Comparison of ENCODE assay signal across 8 cellular contexts in the genomic region with DNA sequence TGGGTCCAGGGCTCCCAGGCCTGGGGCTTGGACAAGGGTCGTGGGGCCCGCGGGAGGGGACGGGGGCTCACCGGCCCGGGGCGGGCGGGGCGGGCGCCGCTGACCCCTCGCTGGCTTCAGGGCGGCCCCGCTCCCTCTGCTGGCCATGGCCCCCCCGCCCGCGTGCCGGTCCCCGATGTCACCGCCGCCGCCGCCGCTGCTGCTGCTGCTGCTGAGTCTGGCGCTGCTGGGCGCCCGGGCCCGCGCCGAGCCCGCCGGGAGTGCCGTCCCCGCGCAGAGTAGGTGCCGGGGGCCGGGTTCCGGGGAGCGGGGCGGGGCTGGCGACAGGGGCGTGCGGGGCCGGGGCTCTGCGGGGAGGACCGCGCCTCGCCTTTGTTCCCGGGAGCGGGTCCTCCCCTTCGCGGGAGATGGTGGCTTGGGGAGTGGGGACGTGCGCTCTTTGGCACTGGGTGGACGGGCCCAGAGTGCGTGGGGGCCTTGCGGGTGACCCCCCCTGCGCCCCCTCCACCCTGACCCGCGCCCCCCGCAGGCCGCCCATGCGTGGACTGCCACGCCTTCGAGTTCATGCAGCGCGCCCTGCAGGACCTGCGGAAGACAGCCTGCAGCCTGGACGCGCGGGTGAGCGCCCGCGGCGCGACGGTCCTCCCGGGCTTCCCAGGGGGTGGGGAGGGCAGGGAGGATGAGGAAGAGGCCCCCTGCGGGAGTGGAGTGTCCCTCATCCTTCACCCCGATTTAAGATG. TPM values are rescaled to one million over a fixed set of nuclear protein-coding genes. Genes with fewer than 3 reads are reported as not detected.
DNase-seq lines count a peak whose midpoint lies in the region; ATAC-seq, FAIRE-seq and TF ChIP-seq lines count a peak whose summit lies in the region.

No MANE protein-coding gene starts in this region.

- H3K9me3 ChIP-seq in BLaER1 treated with 17β-estradiol and CSF1 and Interleukin-3, amounts not matched to agents 10 nM and 100 nM (replicated peaks in 1 of 11) = peaks cover 0 to 7% (median 0%) of the 10 kb centered on the region in 11 experiments; a peak in 1 of 22 replicates
- no peaks in the 10 kb centered on the region for H3K9me3 ChIP-seq in GM12878 (replicated peaks; ENCODE audit: control insufficient read depth, insufficient read depth, low read length)

- peak overlapping the region; percentile 51 to 75 (median 73); a peak in 21 of 22 replicates for H3K9ac ChIP-seq in BLaER1 treated with 17β-estradiol and CSF1 and Interleukin-3, amounts not matched to agents 10 nM and 100 nM
- H3K9ac ChIP-seq in GM12878 (ENCODE audit: control insufficient read depth, insufficient read depth, low read length) = no peak overlapping the region

- POLR2A ChIA-PET in GM12878 (lab: Charles Lee) = no interaction called here

- intact Hi-C loops in GM12878 (cut with micrococcal nuclease; ENCODE audit: unreplicated experiment) = no loop called here

- TF ChIP-seq CTCF in GM12878 (IDR thresholded peaks at IDR 0.05 in 2 of 3, conservative IDR thresholded peaks at IDR 0.05 in 1 of 3; ENCODE audit: control insufficient read depth in 2 of 3, extremely low read depth in 1 of 3, insufficient read depth in 1 of 3, low read depth in 3 of 3, low read length in 3 of 3) = no peak

- 6% methylated on average over 21 of the region's 80 CpGs for WGBS in GM12878 (ENCODE audit: insufficient coverage, insufficient replicate concordance, low lambda C conversion rate, missing lambda C conversion rate)

- in situ Hi-C loops in GM12878 (cut with MboI) = no loop called here

- peaks cover 26 to 54% (median 50%) of the 10 kb centered on the region in 10 experiments; a peak in 19 of 20 replicates for H3K4me1 ChIP-seq in BLaER1 treated with 17β-estradiol and CSF1 and Interleukin-3, amounts not matched to agents 10 nM and 100 nM
- peaks cover 8% of the 10 kb centered on the region; the same call in 1 of the 2 replicates for H3K4me1 ChIP-seq in GM12878 (ENCODE audit: control insufficient read depth, insufficient read depth, low read length)

- no TSS peak for BruUV-seq in GM12878 (replicated peaks; lab: Mats Ljungman, UMichigan)

- peaks cover 33 to 56% (median 42%) of the 10 kb centered on the region in 11 experiments for H3K27me3 ChIP-seq in BLaER1 treated with 17β-estradiol and CSF1 and Interleukin-3, amounts not matched to agents 10 nM and 100 nM
- peaks cover 3 to 4% of the 10 kb centered on the region in 2 experiments; a peak in 3 of 4 replicates for H3K27me3 ChIP-seq in GM12878 (replicated peaks in 1 of 2; ENCODE audit: control insufficient read depth in 2 of 2, insufficient read depth in 2 of 2, low read length in 1 of 2)

- RAD21 ChIA-PET in GM12878 (lab: Charles Lee; ENCODE audit: unreplicated experiment) = no interaction called here

- H4K20me1 ChIP-seq in BLaER1 treated with 17β-estradiol and CSF1 and Interleukin-3, amounts not matched to agents 10 nM and 100 nM = peaks cover 14 to 43% (median 37%) of the 10 kb centered on the region in 11 experiments
- no peaks in the 10 kb centered on the region for H4K20me1 ChIP-seq in GM12878 (ENCODE audit: control insufficient read depth, insufficient read depth)

- H3K27ac ChIP-seq in BLaER1 treated with 17β-estradiol and CSF1 and Interleukin-3, amounts not matched to agents 10 nM and 100 nM = peak overlapping the region in 3 of 11 experiments; percentile 56 to 65 (median 62); a peak in 7 of 22 replicates
- no peak overlapping the region for H3K27ac ChIP-seq in GM12878 (ENCODE audit: control insufficient read depth, insufficient read depth)

- peak; percentile 6; the same call in 1 of the 2 replicates for TF ChIP-seq POLR2A in GM12878 (IDR thresholded peaks at IDR 0.05; ENCODE audit: low read depth, low read length)

- TF ChIP-seq EP300 in GM12878 (IDR thresholded peaks at IDR 0.05; ENCODE audit: borderline replicate concordance in 1 of 2, control insufficient read depth in 1 of 2, low read depth in 2 of 2, low read length in 2 of 2) = no peak

- peak overlapping the region; percentile 59 to 77 (median 70) for H3K4me3 ChIP-seq in BLaER1 treated with 17β-estradiol and CSF1 and Interleukin-3, amounts not matched to agents 10 nM and 100 nM
- peak overlapping the region; percentile 87; the same call in 1 of the 2 replicates for H3K4me3 ChIP-seq in GM12878

- no peak for FAIRE-seq in GM12878 (lab: Jason Lieb, UNC)

- H3K36me3 ChIP-seq in BLaER1 treated with 17β-estradiol and CSF1 and Interleukin-3, amounts not matched to agents 10 nM and 100 nM = peaks cover 0 to 14% (median 10%) of the 10 kb centered on the region in 11 experiments; a peak in 10 of 22 replicates
- H3K36me3 ChIP-seq in GM12878 (ENCODE audit: control insufficient read depth in 2 of 2, insufficient read depth in 2 of 2, low read length in 1 of 2) = no peaks in the 10 kb centered on the region

- CTCF ChIA-PET in GM12878 (lab: Yijun Ruan, JAX) = no interaction called here

- ATAC-seq in GM21717 (IDR thresholded peaks at IDR 0.05; ENCODE audit: unreplicated experiment) = peak; percentile 26
- peak; percentile 67 for ATAC-seq in GM12878
- no peak for ATAC-seq in HG03571 (IDR thresholded peaks at IDR 0.05; ENCODE audit: unreplicated experiment)

- no peak for TF ChIP-seq RAD21 in GM12878 (IDR thresholded peaks at IDR 0.05; ENCODE audit: insufficient read depth, low read depth, low read length)

- H3K79me2 ChIP-seq in GM12878 (ENCODE audit: control insufficient read depth, insufficient read depth, low read length) = no peaks in the 10 kb centered on the region

- peak overlapping the region; percentile 87; the same call in 1 of the 2 replicates for H2AFZ ChIP-seq in GM12878 (ENCODE audit: control insufficient read depth, low read depth, low read length)

- DNase-seq in RPMI8226 (peak; percentile 42), GM12878 (ENCODE audit: low read depth, low spot score) (no peak), iPS-NIHi11 (ENCODE audit: low spot score) (peak; percentile 74), NCI-H226 (no peak)
- DNase-seq in stimulated activated CD4-positive, alpha-beta T cell treated with anti-CD3 and anti-CD28 coated beads, Interleukin-4, amount 100 ng/mL, for 24 hours = peak; percentile 30

- peak overlapping the region; percentile 79 to 100 (median 90) for H3K4me2 ChIP-seq in BLaER1 treated with 17β-estradiol and CSF1 and Interleukin-3, amounts not matched to agents 10 nM and 100 nM
- peak overlapping the region; percentile 94 for H3K4me2 ChIP-seq in GM12878 (ENCODE audit: control insufficient read depth, insufficient read depth)

- SMC1A ChIA-PET in GM12878 (lab: Charles Lee; ENCODE audit: uncharacterized antibody, unreplicated experiment) = no interaction called here

TF ChIP-seq in GM12878, 131 proteins besides CTCF, POLR2A, EP300 and RAD21 (continues in another document):
- TF ChIP-seq KDM1A (IDR thresholded peaks at IDR 0.05; ENCODE audit: borderline replicate concordance) (no peak), NRF1 (conservative IDR thresholded peaks at IDR 0.05; ENCODE audit: low read depth, low read length) (no peak), HDAC6 (IDR thresholded peaks at IDR 0.05; ENCODE audit: unreplicated experiment) (peak; percentile 44), BRCA1 (IDR thresholded peaks at IDR 0.05; ENCODE audit: low read depth, low read length) (no peak), RBBP5 (conservative IDR thresholded peaks at IDR 0.05) (no peak), CHD2 (IDR thresholded peaks at IDR 0.05; ENCODE audit: borderline replicate concordance, low read depth, low read length) (no peak), NR2F1 (conservative IDR thresholded peaks at IDR 0.05) (no peak)

RNA-seq across cellular contexts. Expression of gene NAT8L, which starts 16.8 kb away (rescaled TPM):
- total RNA-seq in GM12878 (2013; cell fraction: nucleolus; rRNA removed) = 0.21 TPM in 1 of 2 replicates, not detected in the other
- total RNA-seq in GM12878 (2014; rRNA removed) = under 0.01 and 0.11 TPM in 2 replicates
- not detected in 2 replicates for total RNA-seq in GM12878 (2014; rRNA removed; fragmentation: Illumina TruSeq; extraction: Trizol)
- total RNA-seq in GM12878 (2021) = 0.19 and 0.31 TPM in 2 replicates
- polyA plus RNA-seq in GM12878 (2011; ENCODE audit: low read depth) = 0.12 TPM
- 0.09 and 0.14 TPM in 2 replicates for polyA plus RNA-seq in GM12878 (2011; rRNA removed)
- polyA plus RNA-seq in GM12878 (2011; cell fraction: cytosol; rRNA removed) = 0.18 and 0.23 TPM in 2 replicates
- polyA plus RNA-seq in GM12878 (2011; cell fraction: nucleus; rRNA removed) = 0.57 and 0.59 TPM in 2 replicates
- 0.14 and 0.20 TPM in 2 replicates for polyA plus RNA-seq in GM12878 (2012)
- 0.01 and 0.03 TPM in 2 replicates for polyA plus RNA-seq in GM12878 (2014; fragmentation: Illumina TruSeq; extraction: Trizol)
- polyA plus RNA-seq in GM12878 (2014; fragmentation: Nextera tagmentation; extraction: Ambion mirVana) = not detected
- polyA plus RNA-seq in GM12878 (2014; rRNA removed) = 0.08 and 0.10 TPM in 2 replicates
- polyA plus RNA-seq in GM12878 (2016; fragmentation: Nextera tagmentation; extraction: Ambion mirVana) = not detected
- polyA minus RNA-seq in GM12878 (2011; rRNA and poly(A)+ RNA removed) = 0.46 and 3.9 TPM in 2 replicates
- 0.21 TPM in 1 of 2 replicates, not detected in the other for polyA minus RNA-seq in GM12878 (2011; cell fraction: cytosol; rRNA and poly(A)+ RNA removed)
- 0.12 and 0.19 TPM in 2 replicates for polyA minus RNA-seq in GM12878 (2011; cell fraction: nucleus; rRNA and poly(A)+ RNA removed)

RNA-seq across cellular contexts. Expression of gene NELFA, which starts 33.6 kb away (rescaled TPM):
- 57.2 and 62.2 TPM in 2 replicates for total RNA-seq in GM12878 (2013; cell fraction: nucleolus; rRNA removed)
- total RNA-seq in GM12878 (2014; rRNA removed) (17.7 and 21.6 TPM in 2 replicates), GM12878 (2014; rRNA removed; fragmentation: Illumina TruSeq; extraction: Trizol) (7.2 and 8.1 TPM in 2 replicates), GM12878 (2021) (33.8 and 35.2 TPM in 2 replicates)
- 7.8 TPM for polyA plus RNA-seq in GM12878 (2011; ENCODE audit: low read depth)
- polyA plus RNA-seq in GM12878 (2011; rRNA removed) (7.8 and 14.4 TPM in 2 replicates), GM12878 (2014; fragmentation: Illumina TruSeq; extraction: Trizol) (2.6 and 6.5 TPM in 2 replicates), GM12878 (2014; fragmentation: Nextera tagmentation; extraction: Ambion mirVana) (1 to 10 TPM in 1 of 2 experiments, under 1 TPM in 1; 0.39 to 2.2 TPM), GM12878 (2014; rRNA removed) (18.9 and 24.9 TPM in 2 replicates), GM12878 (2016; fragmentation: Nextera tagmentation; extraction: Ambion mirVana) (10 to 100 TPM; 37.3 to 38.6 TPM)
- 16.4 and 22.8 TPM in 2 replicates for polyA plus RNA-seq in GM12878 (2011; cell fraction: cytosol; rRNA removed)
- polyA plus RNA-seq in GM12878 (2011; cell fraction: nucleus; rRNA removed) = 61.3 and 74.5 TPM in 2 replicates
- 28.2 and 30.0 TPM in 2 replicates for polyA plus RNA-seq in GM12878 (2012)
- 7.6 and 15.5 TPM in 2 replicates for polyA minus RNA-seq in GM12878 (2011; rRNA and poly(A)+ RNA removed)
- 11.8 and 13.4 TPM in 2 replicates for polyA minus RNA-seq in GM12878 (2011; cell fraction: cytosol; rRNA and poly(A)+ RNA removed)
- polyA minus RNA-seq in GM12878 (2011; cell fraction: nucleus; rRNA and poly(A)+ RNA removed) = 17.9 and 37.1 TPM in 2 replicates

Comparison
In these comparisons a context has a peak if more than half of its experiments do, and no peak if none do; other contexts are left out.
1. DNase-seq: peak in RPMI8226 (single experiment), iPS-NIHi11 (single experiment) and stimulated activated CD4-positive, alpha-beta T cell treated with anti-CD3 and anti-CD28 coated beads, Interleukin-4, amount 100 ng/mL, for 24 hours (single experiment); none in GM12878 (single experiment) and NCI-H226 (single experiment).